ENCODE assay signal across 8 cellular contexts in the genomic region with DNA sequence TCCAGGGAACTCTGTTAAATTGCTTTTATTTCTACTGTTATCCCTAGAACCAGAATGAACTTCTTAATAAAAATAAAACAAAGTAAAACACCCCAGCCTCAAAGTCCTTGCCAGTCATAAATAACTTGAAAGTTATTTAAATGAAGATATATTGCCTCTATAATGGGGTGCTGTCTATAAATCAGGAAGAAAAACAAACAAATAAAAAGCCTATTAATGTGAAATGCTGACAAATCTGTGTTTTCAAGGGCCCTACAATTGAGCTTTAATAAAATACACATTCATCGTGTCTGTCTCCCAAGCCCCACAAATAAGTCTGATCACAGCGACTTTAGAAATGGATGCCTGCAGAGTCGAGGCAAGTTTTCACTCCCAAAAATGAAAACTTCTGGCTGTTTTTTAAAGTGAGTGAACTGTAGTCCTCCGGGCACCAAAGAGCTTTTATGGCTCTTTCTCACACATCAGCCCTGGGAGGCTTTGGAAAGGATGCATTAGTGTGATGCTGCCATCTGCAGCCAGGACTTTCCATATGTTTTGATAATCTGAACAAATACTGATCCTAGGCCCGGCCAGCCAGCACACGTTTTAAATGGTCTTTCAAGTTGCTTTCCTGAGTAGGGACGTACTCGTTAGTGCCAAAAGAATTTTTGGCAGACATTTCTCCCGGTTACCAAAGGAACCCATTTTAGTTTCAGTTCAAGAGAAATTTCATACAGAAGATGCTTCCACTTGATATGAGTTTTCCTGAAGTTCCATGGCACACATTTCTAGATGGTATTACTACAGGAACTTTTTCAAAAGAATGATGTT. TPM values are rescaled to one million over a fixed set of nuclear protein-coding genes. Genes with fewer than 3 reads are reported as not detected.
DNase-seq lines count a peak whose midpoint lies in the region; ATAC-seq and TF ChIP-seq lines count a peak whose summit lies in the region.

No MANE protein-coding gene starts in this region.

- TF ChIP-seq EP300 in upper lobe of left lung (IDR thresholded peaks at IDR 0.05), result no peak

- no peaks in the 10 kb centered on the region for H3K4me1 ChIP-seq in OCI-LY7 (ENCODE audit: insufficient read depth, low read length, poor library complexity, severe bottlenecking)
- H3K4me1 ChIP-seq in upper lobe of left lung, result no peaks in the 10 kb centered on the region

- no peak overlapping the region for H3K27ac ChIP-seq in OCI-LY7 (ENCODE audit: low read depth, low read length, poor library complexity, severe bottlenecking)
- peak overlapping the region; percentile 5 to 43 (median 18) for H3K27ac ChIP-seq in upper lobe of left lung

- peaks cover 8% of the 10 kb centered on the region; the same call in 1 of the 2 replicates for H3K9me3 ChIP-seq in OCI-LY7 (ENCODE audit: low read length)
- no peaks in the 10 kb centered on the region for H3K9me3 ChIP-seq in upper lobe of left lung

- intact Hi-C loops in OCI-LY7 (cut with micrococcal nuclease; ENCODE audit: unreplicated experiment), result loop anchor here (1.0 kb wide), 2 partner anchors 157 to 162 kb away; no protein-coding TSS in a partner anchor

- no peak overlapping the region for H3K27ac Mint-ChIP-seq in activated naive CD4-positive, alpha-beta T cell treated with anti-CD3 and anti-CD28 coated beads, Interleukin-2, amount 50 U/mL, for 72 hours

- H3K27me3 ChIP-seq in H7 (ENCODE audit: control insufficient read depth, insufficient read depth, low read length) (no peaks in the 10 kb centered on the region), upper lobe of left lung (no peaks in the 10 kb centered on the region)

- peak overlapping the region; percentile 18; the same call in 1 of the 2 replicates for H3K4me2 ChIP-seq in OCI-LY7 (ENCODE audit: low read length)

- CTCF ChIA-PET in AG04449 (lab: Yijun Ruan, JAX), result interaction anchor here (0.7 to 13.3 kb wide), 21 partner anchors 9 to 854 kb away, joined by 3 to 241 read pairs (median 4); no protein-coding TSS in a partner anchor
- CTCF ChIA-PET in OCI-LY7 (lab: Charles Lee; ENCODE audit: unreplicated experiment), result interaction anchor here (0.8 kb wide), 1 partner anchor 18 kb away, joined by 3 read pairs; no protein-coding TSS in a partner anchor

- TF ChIP-seq CTCF in AG04449 (IDR thresholded peaks at IDR 0.05; ENCODE audit: insufficient read depth, low read length, missing control alignments), result peak; percentile 39
- TF ChIP-seq CTCF in OCI-LY7 (conservative IDR thresholded peaks at IDR 0.05; ENCODE audit: low read length), result peak; percentile 73
- peak; percentile 45 for TF ChIP-seq CTCF in fibroblast of villous mesenchyme (IDR thresholded peaks at IDR 0.05; ENCODE audit: insufficient read depth, low read depth, low read length)
- peak in 1 of 6 experiments; percentile 18 for TF ChIP-seq CTCF in upper lobe of left lung (IDR thresholded peaks at IDR 0.05)

- no peaks in the 10 kb centered on the region for H3K9me2 ChIP-seq in OCI-LY7 (ENCODE audit: insufficient read depth, low read length)

- no peaks in the 10 kb centered on the region for H3K79me2 ChIP-seq in OCI-LY7 (ENCODE audit: insufficient read depth, low read depth, low read length)

- no peak overlapping the region for H3K4me3 ChIP-seq in AG04449 (ENCODE audit: low read depth, low read length)
- no peak overlapping the region for H3K4me3 ChIP-seq in H7 (ENCODE audit: insufficient read depth, low read depth, low read length)
- no peak overlapping the region for H3K4me3 ChIP-seq in OCI-LY7 (ENCODE audit: low read depth, low read length, poor library complexity, severe bottlenecking)
- no peak overlapping the region for H3K4me3 ChIP-seq in fibroblast of villous mesenchyme (ENCODE audit: low read depth, low read length)
- no peak overlapping the region for H3K4me3 ChIP-seq in upper lobe of left lung

- WGBS in upper lobe of left lung, 2 donors, result 32 to 39% methylated on average over 9 of the region's 9 CpGs

- no peak for TF ChIP-seq POLR2A in upper lobe of left lung (IDR thresholded peaks at IDR 0.05)

- no peaks in the 10 kb centered on the region for H4K20me1 ChIP-seq in OCI-LY7 (ENCODE audit: insufficient read depth, low read length)

- H2AFZ ChIP-seq in OCI-LY7 (ENCODE audit: low read length), result peak overlapping the region; percentile 44

- POLR2A ChIA-PET in AG04449 (lab: Yijun Ruan, JAX) (interaction anchor here (1.1 kb wide), 1 partner anchor 27 kb away, joined by 3 read pairs; no protein-coding TSS in a partner anchor), OCI-LY7 (lab: Charles Lee) (interaction anchor here (0.5 to 1.6 kb wide), 8 partner anchors 7 to 1136 kb away, joined by 3 to 5 read pairs (median 4); no protein-coding TSS in a partner anchor)

- H3K36me3 Mint-ChIP-seq in activated naive CD4-positive, alpha-beta T cell treated with anti-CD3 and anti-CD28 coated beads, Interleukin-2, amount 50 U/mL, for 72 hours, result peaks cover 6 to 7% of the 10 kb centered on the region in 2 donors

- ATAC-seq in upper lobe of left lung (ENCODE audit: low FRiP score in 2 of 2) (no peak), GM18907 (IDR thresholded peaks at IDR 0.05; ENCODE audit: unreplicated experiment) (no peak)
- ATAC-seq in activated naive CD4-positive, alpha-beta T cell treated with anti-CD3 and anti-CD28 coated beads, Interleukin-2, amount 50 U/mL, for 72 hours, result no peak

- no TSS peak for BruUV-seq in OCI-LY7 (replicated peaks; lab: Mats Ljungman, UMichigan)

- peaks cover 0 to 8% of the 10 kb centered on the region in 2 donors for H3K9me3 Mint-ChIP-seq in activated naive CD4-positive, alpha-beta T cell treated with anti-CD3 and anti-CD28 coated beads, Interleukin-2, amount 50 U/mL, for 72 hours

- no peak for DNase-seq in AG04449 (ENCODE audit: low read depth, low spot score)
- DNase-seq in H7, result peak; percentile 52
- DNase-seq in OCI-LY7 (ENCODE audit: low spot score), result peak; percentile 65
- DNase-seq in fibroblast of villous mesenchyme (ENCODE audit: low read depth), result peak; percentile 56
- DNase-seq in upper lobe of left lung, result no peak
- no peak for DNase-seq in activated naive CD4-positive, alpha-beta T cell treated with anti-CD3 and anti-CD28 coated beads, Interleukin-2, amount 50 U/mL, for 72 hours (ENCODE audit: low spot score in 2 of 2)
- no peak for DNase-seq in T1000 (lab: John Stamatoyannopoulos, UW)

- H3K36me3 ChIP-seq in H7 (replicated peaks; ENCODE audit: control insufficient read depth, insufficient read depth, low read length), result no peaks in the 10 kb centered on the region
- H3K36me3 ChIP-seq in OCI-LY7 (ENCODE audit: insufficient read depth, low read length), result no peaks in the 10 kb centered on the region; the same call in 1 of the 2 replicates
- no peaks in the 10 kb centered on the region for H3K36me3 ChIP-seq in upper lobe of left lung

RNA-seq across cellular contexts. Expression of a gene that starts 16.3 kb away (rescaled TPM):
- total RNA-seq in H7 (2014; rRNA removed; shearing (Covaris generic)), result not detected in 2 replicates
- 0.23 TPM in 1 of 2 replicates, not detected in the other for total RNA-seq in OCI-LY7 (2014; rRNA removed; shearing (Covaris generic))
- total RNA-seq in OCI-LY7 (2022), result not detected in 2 replicates
- total RNA-seq in fibroblast of villous mesenchyme, result not detected in 2 replicates
- total RNA-seq in upper lobe of left lung, result not detected
- total RNA-seq in activated naive CD4-positive, alpha-beta T cell treated with anti-CD3 and anti-CD28 coated beads, Interleukin-2, amount 50 U/mL, for 72 hours, result not detected

Comparison
In these comparisons a context has a peak if more than half of its experiments do, and no peak if none do; other contexts are left out.
1. DNase-seq: peak in H7 (single experiment), OCI-LY7 (single experiment) and fibroblast of villous mesenchyme (single experiment); none in AG04449 (single experiment), upper lobe of left lung (0 of 2), activated naive CD4-positive, alpha-beta T cell treated with anti-CD3 and anti-CD28 coated beads, Interleukin-2, amount 50 U/mL, for 72 hours (0 of 2) and T1000 (single experiment).